13 cellular contexts compared by ENCODE assay signal in genomic region chr17:63571632-63572310, GRCh38. TPM values are rescaled to one million over a fixed set of nuclear protein-coding genes. Genes with fewer than 3 reads are reported as not detected.
DNase-seq lines count a peak whose midpoint lies in the region; ATAC-seq and TF ChIP-seq lines count a peak whose summit lies in the region.
"Had no signal": no experiment of that assay in that cellular context is flagged by ENCODE, and none has a peak within 500 bp of the region (broad histone marks: within the 10 kb centered on the region; RNA-seq: fewer than 3 reads in every experiment).

No MANE protein-coding gene starts in this region.

- no peak overlapping the region for H3K4me2 ChIP-seq in Karpas-422 (ENCODE audit: low read depth, low read length, poor library complexity, severe bottlenecking)

- H3K4me3 ChIP-seq in skeletal muscle cell (ENCODE audit: low read depth, low read length) (no peak overlapping the region), Karpas-422 (ENCODE audit: low read length) (no peak overlapping the region)
- H3K4me3 ChIP-seq: coronary artery, sigmoid colon had no signal

- H3K27me3 ChIP-seq in Karpas-422 (ENCODE audit: low read length), result no peaks in the 10 kb centered on the region
- H3K27me3 ChIP-seq: sigmoid colon had no signal

- H3K4me1 ChIP-seq in Karpas-422 (ENCODE audit: low read length), result no peaks in the 10 kb centered on the region
- H3K4me1 ChIP-seq: sigmoid colon had no signal

- no peaks in the 10 kb centered on the region for H3K9me2 ChIP-seq in Karpas-422 (replicated peaks; ENCODE audit: insufficient read depth, low read length)

- no peak overlapping the region for H3K4me3 Mint-ChIP-seq in activated T-cell treated with anti-CD3 and anti-CD28 coated beads, Interleukin-2, amount 50 U/mL, for 4 hours
- H3K4me3 Mint-ChIP-seq: CD14-positive monocyte; stimulated activated memory B cell treated with anti-CD40 and anti-IgM and Interleukin-4, amounts not matched to agents 10 μg/mL and 1 μg/mL and 100 μg/mL, for 72 hours had no signal

- H3K9ac ChIP-seq in Karpas-422 (ENCODE audit: low read length), result no peak overlapping the region

- no peak overlapping the region for H2AFZ ChIP-seq in Karpas-422 (ENCODE audit: low read length)

- ATAC-seq in activated T-cell treated with anti-CD3 and anti-CD28 coated beads, Interleukin-2, amount 50 U/mL, for 4 hours, result peak; percentile 78 to 85
- ATAC-seq in HG02571 (IDR thresholded peaks at IDR 0.05; ENCODE audit: unreplicated experiment) (no peak), HG03439 (IDR thresholded peaks at IDR 0.05; ENCODE audit: unreplicated experiment) (no peak)
- ATAC-seq: stimulated activated memory B cell treated with anti-CD40 and anti-IgM and Interleukin-4, amounts not matched to agents 10 μg/mL and 1 μg/mL and 100 μg/mL, for 72 hours had no signal

- H3K27ac ChIP-seq in Karpas-422 (ENCODE audit: low read length), result no peak overlapping the region
- H3K27ac ChIP-seq: coronary artery, sigmoid colon had no signal

- no peaks in the 10 kb centered on the region for H3K9me3 ChIP-seq in Karpas-422 (ENCODE audit: low read length)
- H3K9me3 ChIP-seq: sigmoid colon had no signal

- no peaks in the 10 kb centered on the region for H3K9me3 Mint-ChIP-seq in activated T-cell treated with anti-CD3 and anti-CD28 coated beads, Interleukin-2, amount 50 U/mL, for 4 hours
- H3K9me3 Mint-ChIP-seq: stimulated activated memory B cell treated with anti-CD40 and anti-IgM and Interleukin-4, amounts not matched to agents 10 μg/mL and 1 μg/mL and 100 μg/mL, for 72 hours had no signal

- H4K20me1 ChIP-seq in Karpas-422 (ENCODE audit: insufficient read depth, low read depth, low read length), result peaks cover 8% of the 10 kb centered on the region; the same call in 1 of the 2 replicates

- no peak for DNase-seq in activated T-cell treated with anti-CD3 and anti-CD28 coated beads, Interleukin-2, amount 50 U/mL, for 4 hours
- no peak for DNase-seq in activated T-cell treated with anti-CD3 and anti-CD28 coated beads, Interleukin-2, amount 50 U/mL, for 1 hour
- DNase-seq in RPMI7951 (ENCODE audit: low read depth) (peak; percentile 77), erythroblast (lab: John Stamatoyannopoulos, UW) (peak; percentile 64 to 76), skeletal muscle cell (ENCODE audit: low read depth) (peak; percentile 11), Karpas-422 (no peak)
- DNase-seq: activated CD4-positive, alpha-beta T cell treated with anti-CD3 and anti-CD28 coated beads, Interleukin-2, amount 50 U/mL, for 48 hours; sigmoid colon had no signal

- H3K27me3 Mint-ChIP-seq in activated T-cell treated with anti-CD3 and anti-CD28 coated beads, Interleukin-2, amount 50 U/mL, for 4 hours (ENCODE audit: low read depth), result no peaks in the 10 kb centered on the region
- H3K27me3 Mint-ChIP-seq: stimulated activated memory B cell treated with anti-CD40 and anti-IgM and Interleukin-4, amounts not matched to agents 10 μg/mL and 1 μg/mL and 100 μg/mL, for 72 hours had no signal

- H3K4me1 Mint-ChIP-seq in activated T-cell treated with anti-CD3 and anti-CD28 coated beads, Interleukin-2, amount 50 U/mL, for 4 hours (ENCODE audit: low read depth), result peaks cover 36% of the 10 kb centered on the region
- H3K4me1 Mint-ChIP-seq: CD14-positive monocyte had no signal

- TF ChIP-seq POLR2A in erythroblast (IDR thresholded peaks at IDR 0.05; ENCODE audit: low read length), result no peak

- H3K36me3 Mint-ChIP-seq in activated T-cell treated with anti-CD3 and anti-CD28 coated beads, Interleukin-2, amount 50 U/mL, for 4 hours (ENCODE audit: insufficient read depth), result peaks cover 5% of the 10 kb centered on the region

- H3K36me3 ChIP-seq in Karpas-422 (ENCODE audit: insufficient read depth, low read length), result no peaks in the 10 kb centered on the region
- H3K36me3 ChIP-seq: sigmoid colon had no signal

- peaks cover 100% of the 10 kb centered on the region for H3K79me2 ChIP-seq in Karpas-422 (ENCODE audit: low read length)

RNA-seq across cellular contexts. Expression of gene DCAF7, which starts 21.5 kb away (rescaled TPM):
- 10 to 100 TPM; 82.1 to 89.7 (median 86.0) TPM for total RNA-seq in activated T-cell treated with anti-CD3 and anti-CD28 coated beads, Interleukin-2, amount 50 U/mL, for 4 hours
- total RNA-seq in RPMI7951 (2014; rRNA removed; shearing (Covaris generic)), result 20.7 and 22.2 TPM in 2 replicates
- total RNA-seq in Karpas-422 (2014; rRNA removed; shearing (Covaris generic); ENCODE audit: low replicate concordance), result 44.9 and 72.3 TPM in 2 replicates

RNA-seq across cellular contexts. Expression of gene TACO1, which starts 28.9 kb away (rescaled TPM):
- 10 to 100 TPM; 38.9 to 47.0 (median 40.7) TPM for total RNA-seq in activated T-cell treated with anti-CD3 and anti-CD28 coated beads, Interleukin-2, amount 50 U/mL, for 4 hours
- total RNA-seq in RPMI7951 (2014; rRNA removed; shearing (Covaris generic)), result 12.6 and 16.7 TPM in 2 replicates
- total RNA-seq in Karpas-422 (2014; rRNA removed; shearing (Covaris generic); ENCODE audit: low replicate concordance), result 10.7 and 17.9 TPM in 2 replicates

RNA-seq across cellular contexts. Expression of gene KCNH6, which starts 48.6 kb away (rescaled TPM):
- not detected for total RNA-seq in activated T-cell treated with anti-CD3 and anti-CD28 coated beads, Interleukin-2, amount 50 U/mL, for 4 hours
- total RNA-seq in RPMI7951 (2014; rRNA removed; shearing (Covaris generic)), result not detected in 2 replicates
- not detected in 2 replicates for total RNA-seq in Karpas-422 (2014; rRNA removed; shearing (Covaris generic); ENCODE audit: low replicate concordance)
- total RNA-seq: sigmoid colon had no signal

RNA-seq across cellular contexts. Expression of gene MAP3K3, which starts 50.4 kb away (rescaled TPM):
- 10 to 100 TPM; 17.9 to 21.6 (median 17.9) TPM for total RNA-seq in activated T-cell treated with anti-CD3 and anti-CD28 coated beads, Interleukin-2, amount 50 U/mL, for 4 hours
- total RNA-seq in RPMI7951 (2014; rRNA removed; shearing (Covaris generic)), result 15.3 and 18.1 TPM in 2 replicates
- 17.8 and 43.4 TPM in 2 replicates for total RNA-seq in Karpas-422 (2014; rRNA removed; shearing (Covaris generic); ENCODE audit: low replicate concordance)

Comparison
In these comparisons a context has a peak if more than half of its experiments do, and no peak if none do; other contexts are left out.
1. ATAC-seq: peak in activated T-cell treated with anti-CD3 and anti-CD28 coated beads, Interleukin-2, amount 50 U/mL, for 4 hours (2 of 2); none in HG02571 (single experiment) and HG03439 (single experiment).
2. DNase-seq: peak in RPMI7951 (single experiment), erythroblast (2 of 2) and skeletal muscle cell (single experiment); none in activated T-cell treated with anti-CD3 and anti-CD28 coated beads, Interleukin-2, amount 50 U/mL, for 4 hours (single experiment), activated T-cell treated with anti-CD3 and anti-CD28 coated beads, Interleukin-2, amount 50 U/mL, for 1 hour (single experiment) and Karpas-422 (single experiment).